In the genomic region with DNA sequence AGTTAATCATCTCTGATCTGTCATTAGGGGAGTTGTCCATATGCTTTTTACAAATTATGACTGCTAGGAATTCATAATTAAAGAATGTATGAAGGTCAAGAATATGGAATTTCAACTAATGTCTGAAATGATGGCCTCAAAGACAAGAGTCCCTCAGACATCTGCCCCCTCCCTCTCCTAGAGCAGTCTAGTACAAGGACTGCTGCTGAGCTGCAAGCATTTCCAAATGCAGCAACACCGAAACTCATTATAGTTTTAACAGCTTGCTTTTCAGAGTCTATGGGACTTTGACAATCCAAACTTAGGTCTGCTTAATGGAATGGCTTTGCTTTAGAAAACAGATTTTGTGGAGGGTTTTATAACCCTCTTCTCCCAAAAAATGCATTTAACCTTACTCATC, we compare ENCODE assay signal across 29 cellular contexts.
"Had no signal": no experiment of that assay in that cellular context is flagged by ENCODE, and none has a peak within 500 bp of the region (broad histone marks: within the 10 kb centered on the region; RNA-seq: fewer than 3 reads in every experiment).

No MANE protein-coding gene starts in this region.

- H3K27ac ChIP-seq: body of pancreas, colonic mucosa, epithelial cell of prostate, esophagus squamous epithelium, gastroesophageal sphincter, heart right ventricle, hepatocyte had no signal

- H3K79me2 ChIP-seq: hepatocyte had no signal

- H3K4me1 ChIP-seq: body of pancreas, colonic mucosa, esophagus squamous epithelium, gastroesophageal sphincter, heart right ventricle had no signal

- H3K4me2 ChIP-seq: hepatocyte had no signal

- H3K4me3 ChIP-seq: body of pancreas, colonic mucosa, esophagus squamous epithelium, gastroesophageal sphincter, heart right ventricle, hepatocyte had no signal

- H3K36me3 ChIP-seq: colonic mucosa, esophagus squamous epithelium, gastroesophageal sphincter, heart right ventricle had no signal

- ATAC-seq: activated T-cell treated with anti-CD3 and anti-CD28 coated beads, Interleukin-2, amount 50 U/mL, for 4 hours; activated T-helper 17 cell treated with anti-CD3 and anti-CD28 coated beads, Interleukin-2, amount 50 U/mL, for 72 hours; body of pancreas; gastroesophageal sphincter; heart right ventricle had no signal

- FAIRE-seq: endometrium, endothelial cell of umbilical vein had no signal

- H3K9me3 ChIP-seq: body of pancreas, colonic mucosa, esophagus squamous epithelium, gastroesophageal sphincter, heart right ventricle had no signal

- DNase-seq: activated CD4-positive, alpha-beta memory T cell treated with anti-CD3 and anti-CD28 coated beads, Interleukin-2, amount 10 ng/mL, durations not matched to agents 7 days and 5 days; activated CD4-positive, alpha-beta T cell treated with anti-CD3 and anti-CD28 coated beads for 1 hour; activated CD4-positive, alpha-beta T cell treated with anti-CD3 and anti-CD28 coated beads for 4 hours; activated CD4-positive, alpha-beta T cell treated with anti-CD3 and anti-CD28 coated beads, Interleukin-2, amount 10 ng/mL, durations not matched to agents 7 days and 5 days; activated CD4-positive, alpha-beta T cell treated with anti-CD3 and anti-CD28 coated beads, Interleukin-2, amount 50 U/mL, for 4 hours; activated CD8-positive, alpha-beta memory T cell treated with anti-CD3 and anti-CD28 coated beads, Interleukin-2, amount 50 U/mL, for 48 hours; activated effector memory CD4-positive, alpha-beta T cell treated with Interleukin-2 at 50 U/mL for 16 hours; activated gamma-delta T cell treated with Interleukin-2 at 50 U/mL for 16 hours; activated naive CD4-positive, alpha-beta T cell treated with anti-CD3 and anti-CD28 coated beads, Interleukin-2, amount 50 U/mL, for 16 hours; activated naive CD4-positive, alpha-beta T cell treated with Interleukin-2 at 50 U/mL for 16 hours; activated T-cell treated with anti-CD3 and anti-CD28 coated beads for 4 hours; activated T-cell treated with anti-CD3 and anti-CD28 coated beads, Interleukin-2, amount 50 U/mL, for 4 hours; amygdala; aorta; body of pancreas; central memory CD4-positive, alpha-beta T cell; cerebellar nuclear complex; colonic mucosa; effector CD8-positive, alpha-beta T cell; esophagus squamous epithelium; foreskin melanocyte; heart right ventricle; T-helper 2 cell had no signal

- H2AFZ ChIP-seq: hepatocyte had no signal

- H3K27me3 ChIP-seq: body of pancreas, colonic mucosa, heart right ventricle, hepatocyte had no signal
